8 cellular contexts compared by ENCODE assay signal in the genomic region with DNA sequence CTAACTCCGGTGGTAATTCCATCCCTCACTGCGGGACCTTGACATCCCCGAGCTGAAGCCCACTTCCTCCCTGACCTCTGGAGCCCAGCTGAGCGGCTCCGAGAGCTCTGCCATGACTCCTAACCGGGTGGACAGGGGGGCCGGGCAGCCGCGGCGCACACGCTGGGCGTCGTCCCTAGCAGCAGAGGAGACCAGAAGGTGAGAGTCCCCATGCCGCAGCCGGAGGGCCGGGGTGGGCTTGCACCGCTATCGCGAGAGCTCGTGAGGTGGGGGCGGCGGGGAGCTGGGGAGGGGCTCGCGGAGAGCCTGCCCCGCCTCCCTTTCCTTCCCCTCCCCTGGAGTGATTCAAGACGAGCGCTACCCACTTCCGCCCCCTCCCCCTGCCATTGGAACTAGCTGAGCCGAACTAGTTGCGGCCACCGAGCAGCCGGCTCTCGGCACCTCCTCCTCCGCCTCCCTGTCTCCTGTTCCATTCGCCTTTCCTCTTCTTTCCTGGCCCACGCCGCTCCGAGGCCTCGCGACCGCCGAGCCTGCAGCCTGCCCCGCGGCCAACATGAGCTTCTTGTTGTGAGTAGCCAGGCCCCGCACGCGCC. TPM values are rescaled to one million over a fixed set of nuclear protein-coding genes. Genes with fewer than 3 reads are reported as not detected.
A peak's percentile ranks its signal among the peaks of the same experiment; 100 is the strongest.
DNase-seq lines count a peak whose midpoint lies in the region; ATAC-seq and TF ChIP-seq lines count a peak whose summit lies in the region.

Gene MOB1B (plus strand): TSS at position 386 of the 593 bp plus-strand sequence. CDS start 168 bp downstream, at position 554.

- ATAC-seq in GM18870 (IDR thresholded peaks at IDR 0.05; ENCODE audit: unreplicated experiment) (peak; percentile 84), HG03135 (IDR thresholded peaks at IDR 0.05; ENCODE audit: unreplicated experiment) (peak; percentile 90)

- H3K36me3 ChIP-seq in kidney epithelial cell (ENCODE audit: control insufficient read depth, insufficient read depth, low read length): no peaks in the 10 kb centered on the region

- peak; percentile 53 for DNase-seq in AG09309 (ENCODE audit: low read depth)
- peak; percentile 63 for DNase-seq in NCI-H446 treated with DMSO at 0.1 percent for 48 hours (lab: John Stamatoyannopoulos, UW)
- peak; percentile 85 for DNase-seq in activated CD4-positive, CD25-positive, alpha-beta regulatory T cell treated with anti-CD3 and anti-CD28 coated beads, Interleukin-2, amount 50 U/mL, for 72 hours
- peak; percentile 26 to 27 for DNase-seq in cerebellar nuclear complex (lab: John Stamatoyannopoulos, UW)
- peak; percentile 63 for DNase-seq in kidney epithelial cell (ENCODE audit: low read depth)
- peak; percentile 76 to 79 for DNase-seq in stimulated activated CD4-positive, alpha-beta T cell treated with anti-CD3 and anti-CD28 coated beads, Interleukin-15, amount 100 ng/mL, for 48 hours (ENCODE audit: low read depth in 2 of 2)

- H3K27me3 ChIP-seq in kidney epithelial cell (ENCODE audit: control insufficient read depth, insufficient read depth, low read length): no peaks in the 10 kb centered on the region

- H3K4me3 ChIP-seq in AG09309 (ENCODE audit: control insufficient read depth, low read depth, low read length): peak within 1 kb of the TSS; percentile 83
- H3K4me3 ChIP-seq in kidney epithelial cell (ENCODE audit: low read depth, low read length): peak within 1 kb of the TSS; percentile 75

- TF ChIP-seq CTCF in AG09309 (IDR thresholded peaks at IDR 0.05; ENCODE audit: control insufficient read depth, insufficient read depth, low read depth, low read length, missing control alignments) (peak; percentile 43), kidney epithelial cell (IDR thresholded peaks at IDR 0.05; ENCODE audit: insufficient read depth, low read length, poor library complexity, severe bottlenecking) (peak; percentile 15)

RNA-seq across cellular contexts. Expression of gene MOB1B, which starts in this region (rescaled TPM):
- total RNA-seq in kidney epithelial cell: 19.4 and 20.3 TPM in 2 replicates

Comparison
In these comparisons a context has a peak if more than half of its experiments do, and no peak if none do; other contexts are left out.
1. Peak in every context shown above with its lines: DNase-seq, ATAC-seq and H3K4me3 ChIP-seq.
2. DNase-seq: peak in every context shown above with its lines; median percentile 85 in activated CD4-positive, CD25-positive, alpha-beta regulatory T cell treated with anti-CD3 and anti-CD28 coated beads, Interleukin-2, amount 50 U/mL, for 72 hours; 78 in stimulated activated CD4-positive, alpha-beta T cell treated with anti-CD3 and anti-CD28 coated beads, Interleukin-15, amount 100 ng/mL, for 48 hours; 63 in NCI-H446 treated with DMSO at 0.1 percent for 48 hours; 63 in kidney epithelial cell; 53 in AG09309; 26 in cerebellar nuclear complex.